Comparison of ENCODE assay signal across 12 cellular contexts in genomic region chr1:198132060-198132781, GRCh38. TPM values are rescaled to one million over a fixed set of nuclear protein-coding genes. Genes with fewer than 3 reads are reported as not detected.
A peak's percentile ranks its signal among the peaks of the same experiment; 100 is the strongest.
DNase-seq lines count a peak whose midpoint lies in the region; ATAC-seq and TF ChIP-seq lines count a peak whose summit lies in the region.
"Had no signal": no experiment of that assay in that cellular context is flagged by ENCODE, and none has a peak within 500 bp of the region (broad histone marks: within the 10 kb centered on the region; RNA-seq: fewer than 3 reads in every experiment).

No MANE protein-coding gene starts in this region.

- H3K4ac ChIP-seq in IMR-90 (ENCODE audit: low read depth, low read length): no peak overlapping the region

- no peak overlapping the region for H3K9ac ChIP-seq in IMR-90 (ENCODE audit: low read depth, low read length)

- WGBS in IMR-90 (ENCODE audit: extremely low coverage in 2 of 2, insufficient read length in 1 of 2), 2 experiments: 100% methylated on average over 1 of the region's 6 CpGs; no CpG with 5 or more reads in 1 of the 2 experiments

- H2BK5ac ChIP-seq in IMR-90 (ENCODE audit: low read depth, low read length, poor library complexity, severe bottlenecking): no peak overlapping the region

- H3K9me3 ChIP-seq in IMR-90 (ENCODE audit: control insufficient read depth, insufficient read depth, low read length) (no peaks in the 10 kb centered on the region), osteoblast (ENCODE audit: low read depth, low read length) (no peaks in the 10 kb centered on the region), left lung (no peaks in the 10 kb centered on the region)
- H3K9me3 ChIP-seq: breast epithelium, gastrocnemius medialis, tibial artery had no signal

- no peak overlapping the region for H3K14ac ChIP-seq in IMR-90 (replicated peaks; ENCODE audit: low read depth, low read length)

- H3K4me1 ChIP-seq in IMR-90 (ENCODE audit: control insufficient read depth, insufficient read depth, low read length): no peaks in the 10 kb centered on the region
- H3K4me1 ChIP-seq in osteoblast (ENCODE audit: insufficient read depth, low read length): peaks cover 16% of the 10 kb centered on the region
- H3K4me1 ChIP-seq in left lung: peaks cover 0 to 5% of the 10 kb centered on the region in 2 donors
- H3K4me1 ChIP-seq: breast epithelium, gastrocnemius medialis had no signal

- H2BK20ac ChIP-seq in IMR-90 (ENCODE audit: low read depth, low read length): no peak overlapping the region

- no peak overlapping the region for H4K8ac ChIP-seq in IMR-90 (ENCODE audit: low read depth in 2 of 2, low read length in 2 of 2)

- H3K4me2 ChIP-seq in IMR-90 (ENCODE audit: low read depth, low read length) (no peak overlapping the region), osteoblast (ENCODE audit: insufficient read depth, low read length) (no peak overlapping the region)

- no peak overlapping the region for H3K23ac ChIP-seq in IMR-90 (ENCODE audit: low read depth, low read length)

- dilution Hi-C loops in IMR-90 (cut with HindIII; ENCODE audit: low sequenced_read_pairs, unreplicated experiment): no loop called here

- POLR2A ChIA-PET in IMR-90 (lab: Charles Lee; ENCODE audit: unreplicated experiment): no interaction called here

- H2AK9ac ChIP-seq in IMR-90 (replicated peaks; ENCODE audit: low read depth, low read length, poor library complexity): no peak overlapping the region

- 0 out of 2 replicates have a peak overlapping the region, but pooled peaks have one; percentile 12 for H2AK5ac ChIP-seq in IMR-90 (ENCODE audit: low read depth, low read length)

- no peak overlapping the region for H4K5ac ChIP-seq in IMR-90 (ENCODE audit: low read depth, low read length)

- no peak for TF ChIP-seq POLR2A in IMR-90 (IDR thresholded peaks at IDR 0.05; ENCODE audit: low read depth, low read length)

- H3K27ac ChIP-seq in IMR-90 (ENCODE audit: insufficient read depth, low read length) (no peak overlapping the region), osteoblast (ENCODE audit: low read depth, low read length) (no peak overlapping the region), left lung (no peak overlapping the region)
- H3K27ac ChIP-seq: breast epithelium, gastrocnemius medialis, tibial artery had no signal

- BruUV-seq in IMR-90 (replicated peaks; lab: Mats Ljungman, UMichigan): no TSS peak

- TF ChIP-seq CTCF in IMR-90 (conservative IDR thresholded peaks at IDR 0.05; ENCODE audit: low read depth, low read length) (no peak), osteoblast (IDR thresholded peaks at IDR 0.05; ENCODE audit: extremely low read depth, low read depth, low read length) (no peak), left lung (IDR thresholded peaks at IDR 0.05) (no peak)

- H2BK120ac ChIP-seq in IMR-90 (ENCODE audit: low read depth, low read length): no peak overlapping the region

- H3K27me3 ChIP-seq in IMR-90 (ENCODE audit: control insufficient read depth, insufficient read depth, low read length) (no peaks in the 10 kb centered on the region), osteoblast (ENCODE audit: insufficient read depth, low read length) (no peaks in the 10 kb centered on the region), left lung (no peaks in the 10 kb centered on the region)
- H3K27me3 ChIP-seq: breast epithelium, gastrocnemius medialis, tibial artery had no signal

- no peak overlapping the region for H4K91ac ChIP-seq in IMR-90 (ENCODE audit: insufficient read depth, low read depth, low read length)

- no peak for DNase-seq in IMR-90
- DNase-seq in osteoblast (ENCODE audit: insufficient read length, low spot score, missing footprints): no peak
- no peak for DNase-seq in GM19238 (ENCODE audit: insufficient read length, low spot score)
- DNase-seq in NCI-H2196 treated with DMSO at 0.1 percent for 48 hours (lab: John Stamatoyannopoulos, UW; ENCODE audit: unreplicated experiment): no peak
- DNase-seq in left lung: no peak
- no peak for DNase-seq in activated effector memory CD4-positive, alpha-beta T cell treated with anti-CD3 and anti-CD28 coated beads, Interleukin-2, amount 50 U/mL, for 16 hours
- DNase-seq: gastrocnemius medialis; stimulated activated CD4-positive, alpha-beta T cell treated with anti-CD3 and anti-CD28 coated beads, Interleukin-12 subunit alpha, Interleukin-12 subunit beta, amount 100 ng/mL, for 4 hours; tibial artery had no signal

- H3K36me3 ChIP-seq in IMR-90 (ENCODE audit: control insufficient read depth, insufficient read depth, low read length) (no peaks in the 10 kb centered on the region), osteoblast (ENCODE audit: insufficient read depth, low read length) (no peaks in the 10 kb centered on the region), left lung (no peaks in the 10 kb centered on the region)
- H3K36me3 ChIP-seq: breast epithelium, gastrocnemius medialis, tibial artery had no signal

- H3K18ac ChIP-seq in IMR-90 (ENCODE audit: low read depth, low read length): no peak overlapping the region

- TF ChIP-seq RAD21 in IMR-90 (IDR thresholded peaks at IDR 0.05; ENCODE audit: low read length): no peak

- H3K79me1 ChIP-seq in IMR-90 (ENCODE audit: low read depth in 1 of 2, low read length in 2 of 2): no peaks in the 10 kb centered on the region

- no peak overlapping the region for H2BK15ac ChIP-seq in IMR-90 (ENCODE audit: low read depth, low read length)

- in situ Hi-C loops in IMR-90 (cut with MboI; ENCODE audit: low sequenced_read_pairs): no loop called here

- H4K20me1 ChIP-seq in IMR-90 (ENCODE audit: insufficient read depth, low read length) (no peaks in the 10 kb centered on the region), osteoblast (ENCODE audit: insufficient read depth, low read length) (no peaks in the 10 kb centered on the region)

- H3K79me2 ChIP-seq in osteoblast (ENCODE audit: insufficient read depth, low read length): no peaks in the 10 kb centered on the region

- H3K4me3 ChIP-seq in IMR-90 (ENCODE audit: insufficient read depth, low read depth, low read length) (no peak overlapping the region), osteoblast (ENCODE audit: insufficient read depth, low read length) (no peak overlapping the region), left lung (no peak overlapping the region)
- H3K4me3 ChIP-seq: breast epithelium, gastrocnemius medialis, tibial artery had no signal

- ATAC-seq in GM18909 (IDR thresholded peaks at IDR 0.05; ENCODE audit: poor library complexity, unreplicated experiment): peak; percentile 83
- ATAC-seq in HG02588 (IDR thresholded peaks at IDR 0.05; ENCODE audit: unreplicated experiment): peak; percentile 82
- ATAC-seq in IMR-90 (ENCODE audit: low read depth): no peak
- ATAC-seq in left lung: no peak
- ATAC-seq: gastrocnemius medialis had no signal

- CTCF ChIA-PET in IMR-90 (lab: Yijun Ruan, JAX): no interaction called here

- intact Hi-C loops in IMR-90 (cut with micrococcal nuclease) (no loop called here), left lung (cut with DNase I) (no loop called here)

- no peaks in the 10 kb centered on the region for H3K9me1 ChIP-seq in IMR-90 (ENCODE audit: insufficient read depth, low read length)

- H2AFZ ChIP-seq in IMR-90 (replicated peaks; ENCODE audit: low read length, poor library complexity) (no peak overlapping the region), osteoblast (ENCODE audit: low read length) (peak overlapping the region; percentile 73)

- H3K56ac ChIP-seq in IMR-90 (ENCODE audit: extremely low read depth, insufficient read depth, low read length): no peak overlapping the region

TF ChIP-seq in IMR-90, 13 proteins besides CTCF, POLR2A, EP300 and RAD21:
- TF ChIP-seq RCOR1 (IDR thresholded peaks at IDR 0.05; ENCODE audit: insufficient replicate concordance, low read length) (no peak), NFE2L2 (IDR thresholded peaks at IDR 0.05; ENCODE audit: low read depth, low read length) (no peak), CEBPB (IDR thresholded peaks at IDR 0.05; ENCODE audit: low read depth, low read length) (no peak), USF2 (IDR thresholded peaks at IDR 0.05; ENCODE audit: low read depth, low read length) (no peak), SMC3 (IDR thresholded peaks at IDR 0.05; ENCODE audit: low read depth, low read length) (no peak), ELK1 (IDR thresholded peaks at IDR 0.05; ENCODE audit: borderline replicate concordance, low read depth, low read length) (no peak), FOS (IDR thresholded peaks at IDR 0.05; ENCODE audit: low read depth, low read length) (no peak), RFX5 (IDR thresholded peaks at IDR 0.05; ENCODE audit: low read depth, low read length) (no peak), BHLHE40 (IDR thresholded peaks at IDR 0.05; ENCODE audit: low read depth, low read length) (no peak), MAZ (IDR thresholded peaks at IDR 0.05; ENCODE audit: borderline replicate concordance, low read depth, low read length) (no peak), MXI1 (IDR thresholded peaks at IDR 0.05; ENCODE audit: borderline replicate concordance, low read depth, low read length) (no peak), CHD1 (IDR thresholded peaks at IDR 0.05; ENCODE audit: low read depth, low read length) (no peak), MAFK (IDR thresholded peaks at IDR 0.05; ENCODE audit: low read depth, low read length) (no peak)

RNA-seq across cellular contexts. Expression of gene NEK7, which starts 24.6 kb away (rescaled TPM):
- total RNA-seq in IMR-90 (2012; rRNA removed) (297 and 467 TPM in 2 replicates), osteoblast (376 and 377 TPM in 2 replicates), left lung (100 to 1,000 TPM in 1 of 2 donors, 10 to 100 TPM in 1; 82.6 to 102 TPM)
- polyA plus RNA-seq in IMR-90 (2012; rRNA removed): 82.8 and 89.0 TPM in 2 replicates
- polyA plus RNA-seq in IMR-90 (2012; cell fraction: cytosol; rRNA removed): 23.2 and 34.7 TPM in 2 replicates
- polyA plus RNA-seq in IMR-90 (2012; cell fraction: nucleus; rRNA removed; ENCODE audit: low replicate concordance): 11.9 and 86.4 TPM in 2 replicates

Comparison
In these comparisons a context has a peak if more than half of its experiments do, and no peak if none do; other contexts are left out.
1. ATAC-seq: peak in GM18909 (single experiment) and HG02588 (single experiment); none in IMR-90 (single experiment) and left lung (single experiment).